Comparison of ENCODE assay signal across 8 cellular contexts in the genomic region with DNA sequence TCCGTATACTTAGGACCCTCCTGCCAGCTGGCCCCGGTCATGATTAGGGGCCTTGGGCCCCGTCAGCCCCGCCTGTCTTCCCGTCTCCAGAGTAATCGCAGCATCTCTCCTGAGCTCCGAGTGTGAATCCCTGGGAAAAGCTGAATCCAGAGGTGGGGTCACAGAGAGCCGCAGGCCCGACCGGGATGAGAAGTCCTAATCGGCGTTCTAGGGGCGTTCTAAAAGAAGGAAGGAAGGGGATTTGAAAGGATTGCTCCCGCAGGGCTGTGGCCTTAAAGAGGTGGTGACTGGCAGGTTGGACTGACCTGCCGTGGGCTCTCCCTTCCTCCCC. TPM values are rescaled to one million over a fixed set of nuclear protein-coding genes. Genes with fewer than 3 reads are reported as not detected.
DNase-seq lines count a peak whose midpoint lies in the region; ATAC-seq, FAIRE-seq and TF ChIP-seq lines count a peak whose summit lies in the region.

No MANE protein-coding gene starts in this region.

- H3K9me2 ChIP-seq in HCT116 (ENCODE audit: insufficient read depth), result no peaks in the 10 kb centered on the region

- TF ChIP-seq POLR2A in HCT116 (IDR thresholded peaks at IDR 0.05; ENCODE audit: borderline replicate concordance, extremely low read depth, insufficient read depth, insufficient read length) (no peak), GM12892 (IDR thresholded peaks at IDR 0.05; ENCODE audit: low read depth, low read length) (no peak)

- BruUV-seq in A673 (replicated peaks; lab: Mats Ljungman, UMichigan) (TSS peak; percentile 38), HCT116 (replicated peaks; lab: Mats Ljungman, UMichigan) (TSS peak; percentile 49)

- H3K4me3 ChIP-seq in A673 (ENCODE audit: low read depth, low read length, poor library complexity, severe bottlenecking) (peak overlapping the region; percentile 83), HCT116 (replicated peaks in 1 of 2; ENCODE audit: low read depth in 1 of 2, low read length in 2 of 2) (peak overlapping the region; percentile 74 to 89), right cardiac atrium (ENCODE audit: low read length) (peak overlapping the region; percentile 61), skeletal muscle tissue (ENCODE audit: low read length in 3 of 3) (peak overlapping the region; percentile 87 to 95 (median 90))

- H3K9me3 ChIP-seq in A673 (ENCODE audit: low read depth, low read length, poor library complexity, severe bottlenecking) (no peaks in the 10 kb centered on the region), HCT116 (ENCODE audit: control insufficient read depth in 1 of 2, insufficient read depth in 1 of 2, low read depth in 1 of 2, low read length in 2 of 2) (no peaks in the 10 kb centered on the region), right cardiac atrium (ENCODE audit: control insufficient read depth, low read length) (no peaks in the 10 kb centered on the region), skeletal muscle tissue (ENCODE audit: control insufficient read depth in 3 of 3, low read length in 3 of 3) (no peaks in the 10 kb centered on the region)

- peak overlapping the region; percentile 87 for H3K9ac ChIP-seq in HCT116 (ENCODE audit: low read length)
- peak overlapping the region; percentile 86 to 94 (median 91) for H3K9ac ChIP-seq in skeletal muscle tissue (ENCODE audit: low read depth in 1 of 3, low read length in 3 of 3)

- DNase-seq in A673 (ENCODE audit: low spot score) (no peak), HCT116 (ENCODE audit: low read depth, low spot score) (no peak), activated B cell treated with CpG ODN at 0.5 μM for 24 hours (no peak), right cardiac atrium (no peak), GM12892 (ENCODE audit: insufficient read length) (no peak), NCI-H446 treated with DMSO at 0.1 percent for 48 hours (lab: John Stamatoyannopoulos, UW) (no peak)

- WGBS in right cardiac atrium, result 0% methylated on average over 15 of the region's 15 CpGs

- no peak overlapping the region for H2AFZ ChIP-seq in HCT116 (ENCODE audit: low read depth, low read length, poor library complexity, severe bottlenecking)

- RAD21 ChIA-PET in HCT116 (lab: Charles Lee; ENCODE audit: low non-redundant PET in 1 of 2, low total read pairs in 2 of 2, uncharacterized antibody in 2 of 2, unreplicated experiment in 2 of 2), result interaction anchor here (1.0 to 2.0 kb wide), 3 partner anchors 57 to 197 kb away, joined by 3 to 10 read pairs (median 5); no protein-coding TSS in a partner anchor

- H3K27ac Mint-ChIP-seq in activated B cell treated with CpG ODN at 0.5 μM for 24 hours, result peak overlapping the region; percentile 97

- H4K20me1 ChIP-seq in HCT116 (ENCODE audit: insufficient read depth), result no peaks in the 10 kb centered on the region

- H3K4me1 Mint-ChIP-seq in activated B cell treated with CpG ODN at 0.5 μM for 24 hours, result peaks cover 60% of the 10 kb centered on the region

- FAIRE-seq in GM12892 (lab: Jason Lieb, UNC), result no peak

- peak overlapping the region; percentile 98 for H3K4me3 Mint-ChIP-seq in activated B cell treated with CpG ODN at 0.5 μM for 24 hours

- H3K4me2 ChIP-seq in HCT116 (ENCODE audit: low read length), result peak overlapping the region; percentile 90

- peaks cover 51% of the 10 kb centered on the region for H3K79me2 ChIP-seq in HCT116 (ENCODE audit: insufficient read depth, low read length)

- H3K27me3 Mint-ChIP-seq in activated B cell treated with CpG ODN at 0.5 μM for 24 hours, result peaks cover 7% of the 10 kb centered on the region

- no peak for TF ChIP-seq RAD21 in HCT116 (IDR thresholded peaks at IDR 0.05; ENCODE audit: low read depth)

- no peaks in the 10 kb centered on the region for H3K9me3 Mint-ChIP-seq in activated B cell treated with CpG ODN at 0.5 μM for 24 hours

- no peak for TF ChIP-seq CTCF in A673 (conservative IDR thresholded peaks at IDR 0.05; ENCODE audit: low read depth, low read length)
- no peak for TF ChIP-seq CTCF in HCT116 (IDR thresholded peaks at IDR 0.05 in 2 of 3, conservative IDR thresholded peaks at IDR 0.05 in 1 of 3; ENCODE audit: borderline replicate concordance in 1 of 3, insufficient read depth in 1 of 3, low read depth in 2 of 3, low read length in 2 of 3)
- no peak for TF ChIP-seq CTCF in activated B cell treated with CpG ODN at 0.5 μM for 24 hours (IDR thresholded peaks at IDR 0.05)

- H3K27me3 ChIP-seq in A673 (replicated peaks; ENCODE audit: insufficient read depth, low read depth, low read length, poor library complexity) (no peaks in the 10 kb centered on the region), HCT116 (ENCODE audit: insufficient read depth, low read length) (no peaks in the 10 kb centered on the region), right cardiac atrium (ENCODE audit: control insufficient read depth, insufficient read depth) (no peaks in the 10 kb centered on the region), skeletal muscle tissue (ENCODE audit: control insufficient read depth in 3 of 3, insufficient read depth in 3 of 3, low read length in 3 of 3) (no peaks in the 10 kb centered on the region)

- intact Hi-C loops in A673 (cut with micrococcal nuclease; ENCODE audit: unreplicated experiment) (loop anchor here (5.0 kb wide), 1 partner anchor 206 kb away; no protein-coding TSS in a partner anchor), HCT116 (cut with micrococcal nuclease) (loop anchor here (2.0 to 10.0 kb wide), 3 partner anchors 14 to 364 kb away; no protein-coding TSS in a partner anchor), activated B cell treated with CpG ODN at 0.5 μM for 24 hours (cut with micrococcal nuclease) (loop anchor here (1.0 to 10.0 kb wide), 4 partner anchors 15 to 1214 kb away; partner anchors contain the start of gene ZNF391), right cardiac atrium (cut with DNase I) (no loop called here)

- ATAC-seq in HCT116 (peak; percentile 9), activated B cell treated with CpG ODN at 0.5 μM for 24 hours (ENCODE audit: low read depth) (no peak), right cardiac atrium (no peak), GM21526 (IDR thresholded peaks at IDR 0.05; ENCODE audit: low FRiP score, unreplicated experiment) (no peak)

- H3K36me3 Mint-ChIP-seq in activated B cell treated with CpG ODN at 0.5 μM for 24 hours (ENCODE audit: low read depth), result peaks cover 50% of the 10 kb centered on the region

- peak overlapping the region; percentile 86 for H3K27ac ChIP-seq in A673 (ENCODE audit: low read depth, low read length, poor library complexity, severe bottlenecking)
- H3K27ac ChIP-seq in HCT116 (ENCODE audit: low read depth, low read length), result peak overlapping the region; percentile 72
- peak overlapping the region; percentile 89 for H3K27ac ChIP-seq in right cardiac atrium (ENCODE audit: low read length)
- H3K27ac ChIP-seq in skeletal muscle tissue (ENCODE audit: low read depth, low read length), result peak overlapping the region; percentile 93

- CTCF ChIA-PET in A673 (lab: Charles Lee) (interaction anchor here (1.0 kb wide), 1 partner anchor 34 kb away, joined by 9 read pairs; no protein-coding TSS in a partner anchor), HCT116 (lab: Charles Lee) (no interaction called here), activated B cell treated with CpG ODN at 0.5 μM for 24 hours (lab: Charles Lee) (interaction anchor here (0.7 to 2.3 kb wide), 4 partner anchors 16 to 315 kb away, joined by 3 to 10 read pairs (median 4); no protein-coding TSS in a partner anchor)

- H3K4me1 ChIP-seq in A673 (ENCODE audit: insufficient read depth, low read length, poor library complexity, severe bottlenecking), result peaks cover 32% of the 10 kb centered on the region
- H3K4me1 ChIP-seq in HCT116 (ENCODE audit: control insufficient read depth in 1 of 2, insufficient read depth in 2 of 2, low read length in 2 of 2), result peaks cover 14 to 46% of the 10 kb centered on the region in 2 experiments
- H3K4me1 ChIP-seq in right cardiac atrium (ENCODE audit: control insufficient read depth, insufficient read depth, low read length), result peaks cover 3% of the 10 kb centered on the region
- peaks cover 18 to 34% (median 26%) of the 10 kb centered on the region in 3 donors for H3K4me1 ChIP-seq in skeletal muscle tissue (ENCODE audit: control insufficient read depth in 3 of 3, insufficient read depth in 3 of 3, low read length in 3 of 3)

- POLR2A ChIA-PET in A673 (lab: Charles Lee; ENCODE audit: low non-redundant PET), result no interaction called here
- POLR2A ChIA-PET in HCT116 (lab: Charles Lee), result interaction anchor here (0.9 to 1.6 kb wide), 4 partner anchors 12 to 197 kb away, joined by 3 to 7 read pairs (median 3); no protein-coding TSS in a partner anchor
- POLR2A ChIA-PET in activated B cell treated with CpG ODN at 0.5 μM for 24 hours (lab: Charles Lee), result interaction anchor here (0.6 to 3.5 kb wide), 27 partner anchors 10 to 934 kb away, joined by 3 to 74 read pairs (median 14); partner anchors contain the start of gene ZNF184

- peaks cover 14% of the 10 kb centered on the region for H3K36me3 ChIP-seq in A673 (ENCODE audit: insufficient read depth, low read length, poor library complexity, severe bottlenecking)
- H3K36me3 ChIP-seq in HCT116 (ENCODE audit: control insufficient read depth in 1 of 2, insufficient read depth in 2 of 2, low read length in 2 of 2), result 0 out of 4 replicates have a peak, but pooled peaks cover 0 to 5% of the 10 kb centered on the region in 2 experiments
- peaks cover 0 to 7% (median 4%) of the 10 kb centered on the region in 3 donors for H3K36me3 ChIP-seq in skeletal muscle tissue (ENCODE audit: control insufficient read depth in 3 of 3, insufficient read depth in 3 of 3, low read length in 3 of 3)

TF ChIP-seq in HCT116, 20 proteins besides CTCF, POLR2A, EP300 and RAD21:
- TF ChIP-seq ZFX (IDR thresholded peaks at IDR 0.05) (peak; percentile 80), EGR1 (IDR thresholded peaks at IDR 0.05; ENCODE audit: low read depth) (no peak)

RNA-seq across cellular contexts. Expression of gene HMGN4, which starts 0.4 kb away (rescaled TPM):
- total RNA-seq in A673 (2021), result 55.9 and 58.6 TPM in 2 replicates
- total RNA-seq in HCT116 (2021; ENCODE audit: unreplicated experiment), result 73.8 TPM
- polyA plus RNA-seq in HCT116 (2012), result 48.2 and 64.6 TPM in 2 replicates
- 74.5 and 82.2 TPM in 2 replicates for total RNA-seq in activated B cell treated with CpG ODN at 0.5 μM for 24 hours
- total RNA-seq in right cardiac atrium, result 10 to 100 TPM; 34.6 to 42.9 (median 35.9) TPM
- 20.1 TPM for polyA plus RNA-seq in right cardiac atrium
- 45.9 TPM for total RNA-seq in skeletal muscle tissue
- polyA plus RNA-seq in GM12892 (2012; ENCODE audit: missing spikeins), result 93.1 TPM

RNA-seq across cellular contexts. Expression of gene BTN1A1, which starts 38.4 kb away (rescaled TPM):
- total RNA-seq in A673 (2021) (not detected in 2 replicates), HCT116 (2021; ENCODE audit: unreplicated experiment) (0.32 TPM), activated B cell treated with CpG ODN at 0.5 μM for 24 hours (0.18 and 0.46 TPM in 2 replicates), right cardiac atrium (not detected), skeletal muscle tissue (not detected)
- 0.15 and 0.33 TPM in 2 replicates for polyA plus RNA-seq in HCT116 (2012)
- polyA plus RNA-seq in right cardiac atrium, result not detected
- 0.70 TPM for polyA plus RNA-seq in GM12892 (2012; ENCODE audit: missing spikeins)

RNA-seq across cellular contexts. Expression of gene ABT1, which starts 58.2 kb away (rescaled TPM):
- total RNA-seq in A673 (2021) (17.4 and 18.1 TPM in 2 replicates), HCT116 (2021; ENCODE audit: unreplicated experiment) (26.7 TPM), activated B cell treated with CpG ODN at 0.5 μM for 24 hours (30.7 and 30.8 TPM in 2 replicates), right cardiac atrium (1 to 10 TPM; 8.9 to 9.5 (median 9.3) TPM), skeletal muscle tissue (16.2 TPM)
- polyA plus RNA-seq in HCT116 (2012), result 21.8 and 22.1 TPM in 2 replicates
- polyA plus RNA-seq in right cardiac atrium, result 9.2 TPM
- 17.6 TPM for polyA plus RNA-seq in GM12892 (2012; ENCODE audit: missing spikeins)

Comparison
In these comparisons a context has a peak if more than half of its experiments do, and no peak if none do; other contexts are left out.
1. intact Hi-C loops: an anchor here in A673 (5.0 kb wide), HCT116 (2.0 to 10.0 kb wide) and activated B cell treated with CpG ODN at 0.5 μM for 24 hours (1.0 to 10.0 kb wide); none called in right cardiac atrium.